13 cellular contexts compared by ENCODE assay signal in genomic region chr21:43375827-43376795, GRCh38.
"Had no signal": no experiment of that assay in that cellular context is flagged by ENCODE, and none has a peak within 500 bp of the region (broad histone marks: within the 10 kb centered on the region; RNA-seq: fewer than 3 reads in every experiment).

No MANE protein-coding gene starts in this region.

- H3K4me3 Mint-ChIP-seq: T-helper 17 cell had no signal

- H3K27ac ChIP-seq: dorsolateral prefrontal cortex, hepatocyte, left lung, psoas muscle, tibial artery, WERI-Rb-1 had no signal

- H3K4me1 Mint-ChIP-seq: T-helper 17 cell had no signal

- H3K4me3 ChIP-seq: dorsolateral prefrontal cortex, hepatocyte, left lung, psoas muscle, tibial artery had no signal

- H3K4me1 ChIP-seq: psoas muscle, tibial artery had no signal

- H3K27ac Mint-ChIP-seq: T-helper 17 cell had no signal

- H3K27me3 ChIP-seq: dorsolateral prefrontal cortex, hepatocyte, left lung, tibial artery had no signal

- H3K9me3 ChIP-seq: left lung, psoas muscle, tibial artery had no signal

- H3K36me3 ChIP-seq: left lung, tibial artery, WERI-Rb-1 had no signal

- ATAC-seq: left lung, psoas muscle, T-helper 17 cell had no signal

- DNase-seq: activated CD4-positive, alpha-beta T cell treated with anti-CD3 and anti-CD28 coated beads for 4 hours; activated CD8-positive, alpha-beta memory T cell treated with anti-CD3 and anti-CD28 coated beads for 24 hours; dorsolateral prefrontal cortex; islet precursor cell; mesendoderm; stimulated activated CD4-positive, alpha-beta T cell treated with anti-CD3 and anti-CD28 coated beads, Interleukin-12 subunit alpha, Interleukin-12 subunit beta, amount 100 ng/mL, for 4 hours; stimulated activated CD4-positive, alpha-beta T cell treated with anti-CD3 and anti-CD28 coated beads, Interleukin-2, amount 100 ng/mL, for 24 hours; T-helper 17 cell; tibial artery; WERI-Rb-1 had no signal
